8 cellular contexts compared by ENCODE assay signal in the genomic region with DNA sequence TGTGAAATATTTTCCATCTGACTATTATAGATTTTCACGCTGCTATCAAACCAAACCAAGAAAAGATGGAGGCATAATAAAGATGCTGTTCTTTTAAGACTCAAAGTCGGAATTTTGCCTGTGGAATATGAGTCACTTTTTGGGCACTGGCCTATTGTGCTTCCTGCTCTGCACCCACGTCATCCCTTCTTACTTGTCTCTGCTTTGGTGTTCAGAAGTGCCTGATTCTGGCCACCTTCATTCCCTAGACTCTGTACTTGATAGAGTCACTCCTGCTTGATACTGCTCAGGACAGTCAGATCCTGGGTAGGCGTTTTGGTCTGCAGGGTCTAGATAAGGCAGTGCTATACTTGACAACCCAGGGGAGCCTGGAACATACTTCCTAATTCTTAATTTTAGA. TPM values are rescaled to one million over a fixed set of nuclear protein-coding genes. Genes with fewer than 3 reads are reported as not detected.
DNase-seq lines count a peak whose midpoint lies in the region; ATAC-seq and TF ChIP-seq lines count a peak whose summit lies in the region.

No MANE protein-coding gene starts in this region.

- CTCF ChIA-PET in Calu3 (lab: Charles Lee) = no interaction called here
- CTCF ChIA-PET in activated CD4-positive, alpha-beta T cell treated with anti-CD3 and anti-CD28 coated beads for 36 hours (lab: Charles Lee) = no interaction called here
- CTCF ChIA-PET in activated CD4-positive, alpha-beta memory T cell treated with anti-CD3 and anti-CD28 coated beads for 36 hours (lab: Charles Lee) = no interaction called here

- peaks cover 7% of the 10 kb centered on the region for H3K36me3 Mint-ChIP-seq in Calu3 (ENCODE audit: insufficient read depth, unreplicated experiment)
- H3K36me3 Mint-ChIP-seq in neural crest cell (ENCODE audit: low read depth) = no peaks in the 10 kb centered on the region
- H3K36me3 Mint-ChIP-seq in activated CD4-positive, alpha-beta T cell treated with anti-CD3 and anti-CD28 coated beads for 36 hours (ENCODE audit: low read depth) = no peaks in the 10 kb centered on the region
- H3K36me3 Mint-ChIP-seq in activated CD4-positive, alpha-beta memory T cell treated with anti-CD3 and anti-CD28 coated beads for 36 hours = peaks cover 2% of the 10 kb centered on the region

- H3K27ac Mint-ChIP-seq in Calu3 (ENCODE audit: unreplicated experiment) = peak overlapping the region; percentile 46
- H3K27ac Mint-ChIP-seq in neural crest cell (ENCODE audit: unreplicated experiment) = no peak overlapping the region
- H3K27ac Mint-ChIP-seq in activated CD4-positive, alpha-beta T cell treated with anti-CD3 and anti-CD28 coated beads for 36 hours = no peak overlapping the region
- no peak overlapping the region for H3K27ac Mint-ChIP-seq in activated CD4-positive, alpha-beta memory T cell treated with anti-CD3 and anti-CD28 coated beads for 36 hours

- H3K4me3 Mint-ChIP-seq in Calu3 (ENCODE audit: low read depth, unreplicated experiment) (no peak overlapping the region), neural crest cell (peak overlapping the region; percentile 38)
- H3K4me3 Mint-ChIP-seq in activated CD4-positive, alpha-beta T cell treated with anti-CD3 and anti-CD28 coated beads for 36 hours = no peak overlapping the region
- no peak overlapping the region for H3K4me3 Mint-ChIP-seq in activated CD4-positive, alpha-beta memory T cell treated with anti-CD3 and anti-CD28 coated beads for 36 hours

- DNase-seq in Calu3 (no peak), caudate nucleus (lab: John Stamatoyannopoulos, UW) (peak in 5 of 61 donors; percentile 1 to 42 (median 12)), neural crest cell (ENCODE audit: low read depth, low spot score) (no peak), NCI-H2227 treated with DMSO at 0.1 percent for 48 hours (lab: John Stamatoyannopoulos, UW) (no peak)
- DNase-seq in activated CD4-positive, alpha-beta T cell treated with anti-CD3 and anti-CD28 coated beads for 36 hours = no peak
- no peak for DNase-seq in activated CD4-positive, alpha-beta memory T cell treated with anti-CD3 and anti-CD28 coated beads for 36 hours

- intact Hi-C loops in Calu3 (cut with micrococcal nuclease; ENCODE audit: unreplicated experiment) = no loop called here
- intact Hi-C loops in activated CD4-positive, alpha-beta T cell treated with anti-CD3 and anti-CD28 coated beads for 36 hours (cut with DNase I, micrococcal nuclease) = no loop called here
- intact Hi-C loops in activated CD4-positive, alpha-beta memory T cell treated with anti-CD3 and anti-CD28 coated beads for 36 hours (cut with micrococcal nuclease) = loop anchor here (5.0 kb wide), 1 partner anchor 74 kb away; no protein-coding TSS in a partner anchor

- TF ChIP-seq CTCF in Calu3 (IDR thresholded peaks at IDR 0.05; ENCODE audit: unreplicated experiment) (no peak), neural crest cell (conservative IDR thresholded peaks at IDR 0.05) (no peak)

- BruUV-seq in Calu3 (replicated peaks; lab: Mats Ljungman, UMichigan) = no TSS peak

- peak; percentile 23 for ATAC-seq in HG03457 (IDR thresholded peaks at IDR 0.05; ENCODE audit: unreplicated experiment)
- ATAC-seq in activated CD4-positive, alpha-beta T cell treated with anti-CD3 and anti-CD28 coated beads for 36 hours = no peak
- ATAC-seq in HG03039 (IDR thresholded peaks at IDR 0.05; ENCODE audit: unreplicated experiment) = no peak

- H3K27me3 Mint-ChIP-seq in Calu3 (ENCODE audit: unreplicated experiment) = no peaks in the 10 kb centered on the region
- peaks cover 32% of the 10 kb centered on the region for H3K27me3 Mint-ChIP-seq in neural crest cell (ENCODE audit: low read depth)
- peaks cover 50% of the 10 kb centered on the region for H3K27me3 Mint-ChIP-seq in activated CD4-positive, alpha-beta T cell treated with anti-CD3 and anti-CD28 coated beads for 36 hours
- H3K27me3 Mint-ChIP-seq in activated CD4-positive, alpha-beta memory T cell treated with anti-CD3 and anti-CD28 coated beads for 36 hours = peaks cover 36% of the 10 kb centered on the region

- H3K9me3 Mint-ChIP-seq in Calu3 (ENCODE audit: low read depth, unreplicated experiment) = peaks cover 2% of the 10 kb centered on the region
- no peaks in the 10 kb centered on the region for H3K9me3 Mint-ChIP-seq in neural crest cell
- no peaks in the 10 kb centered on the region for H3K9me3 Mint-ChIP-seq in activated CD4-positive, alpha-beta T cell treated with anti-CD3 and anti-CD28 coated beads for 36 hours (ENCODE audit: low read depth)
- H3K9me3 Mint-ChIP-seq in activated CD4-positive, alpha-beta memory T cell treated with anti-CD3 and anti-CD28 coated beads for 36 hours = no peaks in the 10 kb centered on the region

- POLR2A ChIA-PET in activated CD4-positive, alpha-beta T cell treated with anti-CD3 and anti-CD28 coated beads for 36 hours (lab: Charles Lee) = no interaction called here
- POLR2A ChIA-PET in activated CD4-positive, alpha-beta memory T cell treated with anti-CD3 and anti-CD28 coated beads for 36 hours (lab: Charles Lee) = no interaction called here

- peaks cover 33% of the 10 kb centered on the region for H3K4me1 Mint-ChIP-seq in Calu3 (ENCODE audit: low read depth, unreplicated experiment)
- peaks cover 11% of the 10 kb centered on the region for H3K4me1 Mint-ChIP-seq in neural crest cell
- H3K4me1 Mint-ChIP-seq in activated CD4-positive, alpha-beta T cell treated with anti-CD3 and anti-CD28 coated beads for 36 hours = peaks cover 7% of the 10 kb centered on the region
- peaks cover 11% of the 10 kb centered on the region for H3K4me1 Mint-ChIP-seq in activated CD4-positive, alpha-beta memory T cell treated with anti-CD3 and anti-CD28 coated beads for 36 hours (ENCODE audit: low read depth)

- peak overlapping the region; percentile 90 for H3K27ac ChIP-seq in caudate nucleus (ENCODE audit: low read depth, low read length)

RNA-seq across cellular contexts. Expression of a gene that starts 1.9 kb away (rescaled TPM):
- total RNA-seq in Calu3 (2022) (0.73 and 2.0 TPM in 2 replicates), neural crest cell (2.1 and 2.8 TPM in 2 replicates)
- not detected for total RNA-seq in activated CD4-positive, alpha-beta T cell treated with anti-CD3 and anti-CD28 coated beads for 36 hours
- under 1 TPM in 1 of 2 experiments, not detected in 1; 0.21 TPM for total RNA-seq in activated CD4-positive, alpha-beta memory T cell treated with anti-CD3 and anti-CD28 coated beads for 36 hours
